ENCODE assay signal across 13 cellular contexts in genomic region chr1:26224606-26225005, GRCh38. TPM values are rescaled to one million over a fixed set of nuclear protein-coding genes. Genes with fewer than 3 reads are reported as not detected.
A peak's percentile ranks its signal among the peaks of the same experiment; 100 is the strongest.
DNase-seq lines count a peak whose midpoint lies in the region; ATAC-seq and TF ChIP-seq lines count a peak whose summit lies in the region.
"Had no signal": no experiment of that assay in that cellular context is flagged by ENCODE, and none has a peak within 500 bp of the region (broad histone marks: within the 10 kb centered on the region; RNA-seq: fewer than 3 reads in every experiment).

No MANE protein-coding gene starts in this region.

- H3K9me3 ChIP-seq in neutrophil (no peaks in the 10 kb centered on the region), upper lobe of right lung (no peaks in the 10 kb centered on the region), vagina (no peaks in the 10 kb centered on the region)

- DNase-seq in natural killer cell (no peak), left ventricle myocardium superior (no peak), upper lobe of right lung (no peak), vagina (ENCODE audit: extremely low spot score in 2 of 2) (no peak)
- no peak for DNase-seq in natural killer cell treated with Interleukin-12 subunit alpha and Interleukin-12 subunit beta and Interleukin-15 and Interleukin-18, amount 100 ng/mL, for 72 hours (ENCODE audit: low spot score)
- DNase-seq in activated T-helper 1 cell treated with anti-CD3 and anti-CD28 coated beads, Interleukin-12 subunit alpha, Interleukin-12 subunit beta, Interleukin-2, Interleukin-4 antibody, amounts not matched to agents 30 ng/mL and 10 ng/mL and 1 ng/mL, durations not matched to agents 14 hours and 24 hours and 36 hours (ENCODE audit: low spot score) = no peak
- DNase-seq: NCI-H1417, NCI-H226 had no signal

- peak overlapping the region; percentile 9 for H3K4me3 Mint-ChIP-seq in natural killer cell
- H3K4me3 Mint-ChIP-seq in natural killer cell treated with Interleukin-12 subunit alpha and Interleukin-12 subunit beta and Interleukin-15 and Interleukin-18, amount 100 ng/mL, for 72 hours = no peak overlapping the region
- no peak overlapping the region for H3K4me3 Mint-ChIP-seq in activated T-helper 1 cell treated with anti-CD3 and anti-CD28 coated beads, Interleukin-12 subunit alpha, Interleukin-12 subunit beta, Interleukin-2, Interleukin-4 antibody, amounts not matched to agents 30 ng/mL and 10 ng/mL and 1 ng/mL, durations not matched to agents 14 hours and 24 hours and 36 hours

- no peaks in the 10 kb centered on the region for H3K9me3 Mint-ChIP-seq in natural killer cell
- H3K9me3 Mint-ChIP-seq in natural killer cell treated with Interleukin-12 subunit alpha and Interleukin-12 subunit beta and Interleukin-15 and Interleukin-18, amount 100 ng/mL, for 72 hours = no peaks in the 10 kb centered on the region
- H3K9me3 Mint-ChIP-seq in activated T-helper 1 cell treated with anti-CD3 and anti-CD28 coated beads, Interleukin-12 subunit alpha, Interleukin-12 subunit beta, Interleukin-2, Interleukin-4 antibody, amounts not matched to agents 30 ng/mL and 10 ng/mL and 1 ng/mL, durations not matched to agents 14 hours and 24 hours and 36 hours = no peaks in the 10 kb centered on the region

- ATAC-seq in natural killer cell (no peak), left ventricle myocardium superior (peak; percentile 41), upper lobe of right lung (no peak), GM19397 (IDR thresholded peaks at IDR 0.05; ENCODE audit: unreplicated experiment) (no peak)
- no peak for ATAC-seq in natural killer cell treated with Interleukin-12 subunit alpha and Interleukin-12 subunit beta and Interleukin-15 and Interleukin-18, amount 100 ng/mL, for 72 hours
- ATAC-seq: HCT116 had no signal

- intact Hi-C loops in natural killer cell (cut with micrococcal nuclease) (no loop called here), left ventricle myocardium superior (cut with micrococcal nuclease) (no loop called here), upper lobe of right lung (cut with DNase I) (no loop called here), vagina (cut with DNase I) (no loop called here)
- intact Hi-C loops in activated T-helper 1 cell treated with anti-CD3 and anti-CD28 coated beads, Interleukin-12 subunit alpha, Interleukin-12 subunit beta, Interleukin-2, Interleukin-4 antibody, amounts not matched to agents 30 ng/mL and 10 ng/mL and 1 ng/mL, durations not matched to agents 14 hours and 24 hours and 36 hours (cut with micrococcal nuclease) = loop anchor here (1.0 kb wide), 1 partner anchor 10 kb away; the partner anchor contains the start of gene CEP85

- no peak for TF ChIP-seq CTCF in natural killer cell (IDR thresholded peaks at IDR 0.05)
- TF ChIP-seq CTCF in neutrophil (IDR thresholded peaks at IDR 0.05) = no peak
- TF ChIP-seq CTCF in upper lobe of right lung (IDR thresholded peaks at IDR 0.05) = no peak
- TF ChIP-seq CTCF in vagina (IDR thresholded peaks at IDR 0.05) = no peak

- H3K27ac Mint-ChIP-seq in natural killer cell = no peak overlapping the region
- H3K27ac Mint-ChIP-seq in natural killer cell treated with Interleukin-12 subunit alpha and Interleukin-12 subunit beta and Interleukin-15 and Interleukin-18, amount 100 ng/mL, for 72 hours = no peak overlapping the region
- H3K27ac Mint-ChIP-seq in activated T-helper 1 cell treated with anti-CD3 and anti-CD28 coated beads, Interleukin-12 subunit alpha, Interleukin-12 subunit beta, Interleukin-2, Interleukin-4 antibody, amounts not matched to agents 30 ng/mL and 10 ng/mL and 1 ng/mL, durations not matched to agents 14 hours and 24 hours and 36 hours = no peak overlapping the region

- H3K27me3 ChIP-seq in neutrophil (peaks cover 59% of the 10 kb centered on the region), upper lobe of right lung (peaks cover 8% of the 10 kb centered on the region), vagina (no peaks in the 10 kb centered on the region)

- peak overlapping the region; percentile 29 to 57 for H3K4me3 ChIP-seq in neutrophil (ENCODE audit: low read depth in 1 of 2, low read length in 1 of 2)
- peak overlapping the region; percentile 44 for H3K4me3 ChIP-seq in upper lobe of right lung
- no peak overlapping the region for H3K4me3 ChIP-seq in vagina

- H3K4me1 ChIP-seq in neutrophil (ENCODE audit: control insufficient read depth in 1 of 2, insufficient read depth in 1 of 2, low read depth in 1 of 2, low read length in 1 of 2) (peaks cover 11% of the 10 kb centered on the region in 2 experiments), upper lobe of right lung (peaks cover 3% of the 10 kb centered on the region), vagina (peaks cover 15% of the 10 kb centered on the region)

- H3K36me3 ChIP-seq in neutrophil (no peaks in the 10 kb centered on the region), upper lobe of right lung (no peaks in the 10 kb centered on the region), vagina (no peaks in the 10 kb centered on the region)

- peaks cover 12 to 26% of the 10 kb centered on the region in 2 donors for H3K27me3 Mint-ChIP-seq in natural killer cell (ENCODE audit: low read depth in 2 of 2)
- peaks cover 11 to 13% of the 10 kb centered on the region in 2 donors for H3K27me3 Mint-ChIP-seq in natural killer cell treated with Interleukin-12 subunit alpha and Interleukin-12 subunit beta and Interleukin-15 and Interleukin-18, amount 100 ng/mL, for 72 hours
- H3K27me3 Mint-ChIP-seq in activated T-helper 1 cell treated with anti-CD3 and anti-CD28 coated beads, Interleukin-12 subunit alpha, Interleukin-12 subunit beta, Interleukin-2, Interleukin-4 antibody, amounts not matched to agents 30 ng/mL and 10 ng/mL and 1 ng/mL, durations not matched to agents 14 hours and 24 hours and 36 hours (ENCODE audit: insufficient read depth) = peaks cover 26% of the 10 kb centered on the region

- H3K27ac ChIP-seq in neutrophil (no peak overlapping the region), upper lobe of right lung (no peak overlapping the region), vagina (no peak overlapping the region)

- no peak for TF ChIP-seq POLR2A in vagina (IDR thresholded peaks at IDR 0.05)

- H3K36me3 Mint-ChIP-seq in natural killer cell = no peaks in the 10 kb centered on the region
- no peaks in the 10 kb centered on the region for H3K36me3 Mint-ChIP-seq in natural killer cell treated with Interleukin-12 subunit alpha and Interleukin-12 subunit beta and Interleukin-15 and Interleukin-18, amount 100 ng/mL, for 72 hours
- H3K36me3 Mint-ChIP-seq in activated T-helper 1 cell treated with anti-CD3 and anti-CD28 coated beads, Interleukin-12 subunit alpha, Interleukin-12 subunit beta, Interleukin-2, Interleukin-4 antibody, amounts not matched to agents 30 ng/mL and 10 ng/mL and 1 ng/mL, durations not matched to agents 14 hours and 24 hours and 36 hours (ENCODE audit: low read depth) = no peaks in the 10 kb centered on the region

- H3K4me1 Mint-ChIP-seq in natural killer cell = peaks cover 9 to 15% of the 10 kb centered on the region in 2 donors
- peaks cover 7 to 10% of the 10 kb centered on the region in 2 donors for H3K4me1 Mint-ChIP-seq in natural killer cell treated with Interleukin-12 subunit alpha and Interleukin-12 subunit beta and Interleukin-15 and Interleukin-18, amount 100 ng/mL, for 72 hours (ENCODE audit: low read depth in 2 of 2)
- peaks cover 7% of the 10 kb centered on the region for H3K4me1 Mint-ChIP-seq in activated T-helper 1 cell treated with anti-CD3 and anti-CD28 coated beads, Interleukin-12 subunit alpha, Interleukin-12 subunit beta, Interleukin-2, Interleukin-4 antibody, amounts not matched to agents 30 ng/mL and 10 ng/mL and 1 ng/mL, durations not matched to agents 14 hours and 24 hours and 36 hours (ENCODE audit: low read depth)

RNA-seq across cellular contexts. Expression of gene CEP85, which starts 9.4 kb away (rescaled TPM):
- 10 to 100 TPM; 13.0 to 20.4 (median 18.0) TPM for total RNA-seq in natural killer cell
- total RNA-seq in natural killer cell treated with Interleukin-12 subunit alpha and Interleukin-12 subunit beta and Interleukin-15 and Interleukin-18, amount 100 ng/mL, for 72 hours = 10 to 100 TPM; 21.0 to 57.5 TPM
- 91.1 TPM for total RNA-seq in left ventricle myocardium superior
- 10.3 TPM for total RNA-seq in upper lobe of right lung
- total RNA-seq in activated T-helper 1 cell treated with anti-CD3 and anti-CD28 coated beads, Interleukin-12 subunit alpha, Interleukin-12 subunit beta, Interleukin-2, Interleukin-4 antibody, amounts not matched to agents 30 ng/mL and 10 ng/mL and 1 ng/mL, durations not matched to agents 14 hours and 24 hours and 36 hours = 37.0 and 37.1 TPM in 2 replicates
- 9.1 TPM for total RNA-seq in vagina

RNA-seq across cellular contexts. Expression of gene CATSPER4, which starts 34.2 kb away (rescaled TPM):
- total RNA-seq in natural killer cell (not detected), left ventricle myocardium superior (not detected), upper lobe of right lung (not detected), vagina (not detected)
- not detected for total RNA-seq in natural killer cell treated with Interleukin-12 subunit alpha and Interleukin-12 subunit beta and Interleukin-15 and Interleukin-18, amount 100 ng/mL, for 72 hours
- not detected in 2 replicates for total RNA-seq in activated T-helper 1 cell treated with anti-CD3 and anti-CD28 coated beads, Interleukin-12 subunit alpha, Interleukin-12 subunit beta, Interleukin-2, Interleukin-4 antibody, amounts not matched to agents 30 ng/mL and 10 ng/mL and 1 ng/mL, durations not matched to agents 14 hours and 24 hours and 36 hours
- total RNA-seq: fibroblast of villous mesenchyme, mucosa of gallbladder had no signal

RNA-seq across cellular contexts. Expression of gene CNKSR1, which starts 47.3 kb away (rescaled TPM):
- 1 to 10 TPM in 2 of 3 donors, under 1 TPM in 1; 0.89 to 1.9 (median 1.0) TPM for total RNA-seq in natural killer cell
- 1 to 10 TPM in 1 of 2 donors, not detected in 1; 2.5 TPM for total RNA-seq in natural killer cell treated with Interleukin-12 subunit alpha and Interleukin-12 subunit beta and Interleukin-15 and Interleukin-18, amount 100 ng/mL, for 72 hours
- 1.7 TPM for total RNA-seq in left ventricle myocardium superior
- 21.6 TPM for total RNA-seq in upper lobe of right lung
- 4.2 and 4.7 TPM in 2 replicates for total RNA-seq in activated T-helper 1 cell treated with anti-CD3 and anti-CD28 coated beads, Interleukin-12 subunit alpha, Interleukin-12 subunit beta, Interleukin-2, Interleukin-4 antibody, amounts not matched to agents 30 ng/mL and 10 ng/mL and 1 ng/mL, durations not matched to agents 14 hours and 24 hours and 36 hours
- total RNA-seq in vagina = 21.9 TPM
- total RNA-seq: fibroblast of villous mesenchyme had no signal

RNA-seq across cellular contexts. Expression of gene ZNF593OS, which starts 53.0 kb away (rescaled TPM):
- total RNA-seq in natural killer cell (not detected), left ventricle myocardium superior (not detected), upper lobe of right lung (not detected), vagina (not detected)
- total RNA-seq in natural killer cell treated with Interleukin-12 subunit alpha and Interleukin-12 subunit beta and Interleukin-15 and Interleukin-18, amount 100 ng/mL, for 72 hours = not detected
- not detected in 2 replicates for total RNA-seq in activated T-helper 1 cell treated with anti-CD3 and anti-CD28 coated beads, Interleukin-12 subunit alpha, Interleukin-12 subunit beta, Interleukin-2, Interleukin-4 antibody, amounts not matched to agents 30 ng/mL and 10 ng/mL and 1 ng/mL, durations not matched to agents 14 hours and 24 hours and 36 hours
- total RNA-seq: fibroblast of villous mesenchyme had no signal

RNA-seq across cellular contexts. Expression of gene ZNF593, which starts 54.9 kb away (rescaled TPM):
- 10 to 100 TPM in 2 of 3 donors, 1 to 10 TPM in 1; 8.6 to 17.8 (median 15.6) TPM for total RNA-seq in natural killer cell
- 10 to 100 TPM; 36.6 to 73.8 TPM for total RNA-seq in natural killer cell treated with Interleukin-12 subunit alpha and Interleukin-12 subunit beta and Interleukin-15 and Interleukin-18, amount 100 ng/mL, for 72 hours
- total RNA-seq in left ventricle myocardium superior = 11.6 TPM
- 22.6 TPM for total RNA-seq in upper lobe of right lung
- 81.3 and 83.0 TPM in 2 replicates for total RNA-seq in activated T-helper 1 cell treated with anti-CD3 and anti-CD28 coated beads, Interleukin-12 subunit alpha, Interleukin-12 subunit beta, Interleukin-2, Interleukin-4 antibody, amounts not matched to agents 30 ng/mL and 10 ng/mL and 1 ng/mL, durations not matched to agents 14 hours and 24 hours and 36 hours
- total RNA-seq in vagina = 18.7 TPM

Comparison
In these comparisons a context has a peak if more than half of its experiments do, and no peak if none do; other contexts are left out.
1. H3K4me3 ChIP-seq: peak in neutrophil (2 of 2) and upper lobe of right lung (single experiment); none in vagina (0 of 2).